In genomic region chrX:152946681-152947080, GRCh38 we compare ENCODE assay signal across 37 cellular contexts. TPM values are rescaled to one million over a fixed set of nuclear protein-coding genes. Genes with fewer than 3 reads are reported as not detected.
"Had no signal": no experiment of that assay in that cellular context is flagged by ENCODE, and none has a peak within 500 bp of the region (broad histone marks: within the 10 kb centered on the region; RNA-seq: fewer than 3 reads in every experiment).

No MANE protein-coding gene starts in this region.

- ATAC-seq: activated CD8-positive, alpha-beta memory T cell treated with anti-CD3 and anti-CD28 coated beads, Interleukin-2, amount 10 ng/mL, durations not matched to agents 7 days and 5 days; activated CD8-positive, alpha-beta T cell treated with anti-CD3 and anti-CD28 coated beads for 36 hours; activated naive CD4-positive, alpha-beta T cell treated with anti-CD3 and anti-CD28 coated beads, Interleukin-2, amount 50 U/mL, for 72 hours; activated T-cell treated with anti-CD3 and anti-CD28 coated beads, Interleukin-2, amount 50 U/mL, for 4 hours; activated T-cell treated with anti-CD3 and anti-CD28 coated beads, Interleukin-2, amount 50 U/mL, for 72 hours; activated T-helper 17 cell treated with anti-CD3 and anti-CD28 coated beads, Interleukin-2, amount 50 U/mL, for 72 hours; body of pancreas had no signal

- H3K4me1 ChIP-seq: adrenal gland, breast epithelium had no signal

- H3K36me3 Mint-ChIP-seq: activated CD4-positive, alpha-beta memory T cell treated with anti-CD3 and anti-CD28 coated beads for 36 hours; activated CD8-positive, alpha-beta memory T cell treated with anti-CD3 and anti-CD28 coated beads, Interleukin-2, amount 10 ng/mL, durations not matched to agents 7 days and 5 days; activated naive CD4-positive, alpha-beta T cell treated with anti-CD3 and anti-CD28 coated beads, Interleukin-2, amount 50 U/mL, for 72 hours; activated naive CD8-positive, alpha-beta T cell treated with anti-CD3 and anti-CD28 coated beads for 36 hours had no signal

- H3K4me3 Mint-ChIP-seq: activated B cell treated with CpG ODN at 0.5 μM for 24 hours; activated CD4-positive, alpha-beta memory T cell treated with anti-CD3 and anti-CD28 coated beads for 36 hours; activated CD4-positive, alpha-beta T cell treated with anti-CD3 and anti-CD28 coated beads, Interleukin-2, amount 10 ng/mL, durations not matched to agents 24 days and 14 days; activated CD8-positive, alpha-beta memory T cell treated with anti-CD3 and anti-CD28 coated beads, Interleukin-2, amount 10 ng/mL, durations not matched to agents 7 days and 5 days; activated CD8-positive, alpha-beta T cell treated with anti-CD3 and anti-CD28 coated beads for 36 hours; activated naive CD4-positive, alpha-beta T cell treated with anti-CD3 and anti-CD28 coated beads for 36 hours; activated naive CD8-positive, alpha-beta T cell treated with anti-CD3 and anti-CD28 coated beads for 36 hours; activated T-cell treated with anti-CD3 and anti-CD28 coated beads, Interleukin-2, amount 50 U/mL, for 4 hours; activated T-cell treated with anti-CD3 and anti-CD28 coated beads, Interleukin-2, amount 50 U/mL, for 72 hours; activated T-helper 1 cell treated with anti-CD3 and anti-CD28 coated beads, Interleukin-12 subunit alpha, Interleukin-12 subunit beta, Interleukin-2, Interleukin-4 antibody, amounts not matched to agents 30 ng/mL and 10 ng/mL and 1 ng/mL, durations not matched to agents 14 hours and 24 hours and 36 hours; activated T-helper 17 cell treated with anti-CD3 and anti-CD28 coated beads, Interleukin-2, amount 50 U/mL, for 72 hours; T-helper 1 cell treated with Interleukin-12 subunit alpha and Interleukin-12 subunit beta and Interleukin-4 antibody, amounts not matched to agents 30 μg/mL and 1 μg/mL, for 36 hours; T-helper 2 cell treated with Interferon-gamma antibody and Interleukin-4, amounts not matched to agents 5 μg/mL and 100 μg/mL, for 36 hours had no signal

- DNase-seq: activated B cell treated with CpG ODN at 0.5 μM for 24 hours; activated CD4-positive, alpha-beta memory T cell treated with anti-CD3 and anti-CD28 coated beads for 36 hours; activated CD4-positive, alpha-beta T cell treated with anti-CD3 and anti-CD28 coated beads for 4 hours; activated CD4-positive, alpha-beta T cell treated with anti-CD3 and anti-CD28 coated beads, Interleukin-2, amount 10 ng/mL, durations not matched to agents 24 days and 14 days; activated CD4-positive, alpha-beta T cell treated with anti-CD3 and anti-CD28 coated beads, Interleukin-2, amount 50 U/mL, for 1 hour; activated CD4-positive, alpha-beta T cell treated with anti-CD3 and anti-CD28 coated beads, Interleukin-2, amount 50 U/mL, for 4 hours; activated CD4-positive, CD25-positive, alpha-beta regulatory T cell treated with anti-CD3 and anti-CD28 coated beads, Interleukin-2, amount 50 U/mL, for 72 hours; activated CD8-positive, alpha-beta memory T cell treated with anti-CD3 and anti-CD28 coated beads, Interleukin-2, amount 10 ng/mL, durations not matched to agents 7 days and 5 days; activated CD8-positive, alpha-beta T cell treated with anti-CD3 and anti-CD28 coated beads for 36 hours; activated effector memory CD4-positive, alpha-beta T cell treated with anti-CD3 and anti-CD28 coated beads, Interleukin-2, amount 50 U/mL, for 16 hours; activated gamma-delta T cell treated with Interleukin-2 at 50 U/mL for 16 hours; activated naive CD4-positive, alpha-beta T cell; activated naive CD4-positive, alpha-beta T cell treated with anti-CD3 and anti-CD28 coated beads for 36 hours; activated naive CD4-positive, alpha-beta T cell treated with anti-CD3 and anti-CD28 coated beads, Interleukin-2, amount 50 U/mL, for 16 hours; activated naive CD8-positive, alpha-beta T cell treated with anti-CD3 and anti-CD28 coated beads for 36 hours; activated T-cell treated with anti-CD3 and anti-CD28 coated beads for 4 hours; activated T-cell treated with anti-CD3 and anti-CD28 coated beads, Interleukin-2, amount 50 U/mL, for 1 hour; activated T-cell treated with anti-CD3 and anti-CD28 coated beads, Interleukin-2, amount 50 U/mL, for 4 hours; activated T-cell treated with anti-CD3 and anti-CD28 coated beads, Interleukin-2, amount 50 U/mL, for 72 hours; amniotic stem cell; body of pancreas; brain microvascular endothelial cell; central memory CD4-positive, alpha-beta T cell; T-helper 1 cell; T-helper 2 cell; T-helper 9 cell had no signal

- H3K27ac ChIP-seq: adrenal gland, body of pancreas, brain microvascular endothelial cell, breast epithelium, VCaP had no signal

- H3K4me1 Mint-ChIP-seq: activated T-helper 17 cell treated with anti-CD3 and anti-CD28 coated beads, Interleukin-2, amount 50 U/mL, for 72 hours had no signal

- H3K27me3 Mint-ChIP-seq: activated B cell treated with CpG ODN at 0.5 μM for 24 hours; activated CD4-positive, alpha-beta memory T cell treated with anti-CD3 and anti-CD28 coated beads for 36 hours; activated CD4-positive, alpha-beta T cell treated with anti-CD3 and anti-CD28 coated beads, Interleukin-2, amount 10 ng/mL, durations not matched to agents 24 days and 14 days; activated CD8-positive, alpha-beta memory T cell treated with anti-CD3 and anti-CD28 coated beads, Interleukin-2, amount 10 ng/mL, durations not matched to agents 7 days and 5 days; activated CD8-positive, alpha-beta T cell treated with anti-CD3 and anti-CD28 coated beads for 36 hours; activated naive CD8-positive, alpha-beta T cell treated with anti-CD3 and anti-CD28 coated beads for 36 hours; activated T-helper 17 cell treated with anti-CD3 and anti-CD28 coated beads, Interleukin-2, amount 50 U/mL, for 72 hours had no signal

- H3K4me3 ChIP-seq: adrenal gland, body of pancreas, breast epithelium had no signal

- H3K9me3 Mint-ChIP-seq: activated B cell treated with CpG ODN at 0.5 μM for 24 hours; activated CD4-positive, alpha-beta memory T cell treated with anti-CD3 and anti-CD28 coated beads for 36 hours; activated CD4-positive, alpha-beta T cell treated with anti-CD3 and anti-CD28 coated beads, Interleukin-2, amount 10 ng/mL, durations not matched to agents 24 days and 14 days; activated CD8-positive, alpha-beta T cell treated with anti-CD3 and anti-CD28 coated beads for 36 hours; activated naive CD4-positive, alpha-beta T cell treated with anti-CD3 and anti-CD28 coated beads for 36 hours; activated naive CD4-positive, alpha-beta T cell treated with anti-CD3 and anti-CD28 coated beads, Interleukin-2, amount 50 U/mL, for 72 hours; activated naive CD8-positive, alpha-beta T cell treated with anti-CD3 and anti-CD28 coated beads for 36 hours; activated T-cell treated with anti-CD3 and anti-CD28 coated beads, Interleukin-2, amount 50 U/mL, for 4 hours; activated T-cell treated with anti-CD3 and anti-CD28 coated beads, Interleukin-2, amount 50 U/mL, for 72 hours; activated T-helper 1 cell treated with anti-CD3 and anti-CD28 coated beads, Interleukin-12 subunit alpha, Interleukin-12 subunit beta, Interleukin-2, Interleukin-4 antibody, amounts not matched to agents 30 ng/mL and 10 ng/mL and 1 ng/mL, durations not matched to agents 14 hours and 24 hours and 36 hours; activated T-helper 17 cell treated with anti-CD3 and anti-CD28 coated beads, Interleukin-2, amount 50 U/mL, for 72 hours; T-helper 1 cell treated with Interleukin-12 subunit alpha and Interleukin-12 subunit beta and Interleukin-4 antibody, amounts not matched to agents 30 μg/mL and 1 μg/mL, for 36 hours; T-helper 2 cell treated with Interferon-gamma antibody and Interleukin-4, amounts not matched to agents 5 μg/mL and 100 μg/mL, for 36 hours had no signal

- H3K27me3 ChIP-seq: adrenal gland, body of pancreas, brain microvascular endothelial cell had no signal

- H3K36me3 ChIP-seq: adrenal gland, brain microvascular endothelial cell, breast epithelium had no signal

- H3K9me3 ChIP-seq: adrenal gland, body of pancreas, breast epithelium had no signal

- H3K27ac Mint-ChIP-seq: activated B cell treated with CpG ODN at 0.5 μM for 24 hours; activated CD4-positive, alpha-beta memory T cell treated with anti-CD3 and anti-CD28 coated beads for 36 hours; activated CD4-positive, alpha-beta T cell treated with anti-CD3 and anti-CD28 coated beads, Interleukin-2, amount 10 ng/mL, durations not matched to agents 24 days and 14 days; activated CD8-positive, alpha-beta memory T cell treated with anti-CD3 and anti-CD28 coated beads, Interleukin-2, amount 10 ng/mL, durations not matched to agents 7 days and 5 days; activated CD8-positive, alpha-beta T cell treated with anti-CD3 and anti-CD28 coated beads for 36 hours; activated naive CD4-positive, alpha-beta T cell treated with anti-CD3 and anti-CD28 coated beads for 36 hours; activated naive CD8-positive, alpha-beta T cell treated with anti-CD3 and anti-CD28 coated beads for 36 hours; activated T-cell treated with anti-CD3 and anti-CD28 coated beads, Interleukin-2, amount 50 U/mL, for 72 hours; activated T-helper 1 cell treated with anti-CD3 and anti-CD28 coated beads, Interleukin-12 subunit alpha, Interleukin-12 subunit beta, Interleukin-2, Interleukin-4 antibody, amounts not matched to agents 30 ng/mL and 10 ng/mL and 1 ng/mL, durations not matched to agents 14 hours and 24 hours and 36 hours; activated T-helper 17 cell treated with anti-CD3 and anti-CD28 coated beads, Interleukin-2, amount 50 U/mL, for 72 hours; T-helper 1 cell treated with Interleukin-12 subunit alpha and Interleukin-12 subunit beta and Interleukin-4 antibody, amounts not matched to agents 30 μg/mL and 1 μg/mL, for 36 hours; T-helper 2 cell treated with Interferon-gamma antibody and Interleukin-4, amounts not matched to agents 5 μg/mL and 100 μg/mL, for 36 hours had no signal

RNA-seq across cellular contexts. Expression of gene PNMA5, which starts 47.2 kb away (rescaled TPM):
- total RNA-seq: activated B cell treated with CpG ODN at 0.5 μM for 24 hours; activated CD4-positive, alpha-beta T cell treated with anti-CD3 and anti-CD28 coated beads, Interleukin-2, amount 10 ng/mL, durations not matched to agents 24 days and 14 days; activated CD8-positive, alpha-beta T cell treated with anti-CD3 and anti-CD28 coated beads for 36 hours; activated naive CD4-positive, alpha-beta T cell treated with anti-CD3 and anti-CD28 coated beads for 36 hours; activated naive CD4-positive, alpha-beta T cell treated with anti-CD3 and anti-CD28 coated beads, Interleukin-2, amount 50 U/mL, for 72 hours; activated naive CD8-positive, alpha-beta T cell treated with anti-CD3 and anti-CD28 coated beads for 36 hours; activated T-cell treated with anti-CD3 and anti-CD28 coated beads, Interleukin-2, amount 50 U/mL, for 4 hours; activated T-helper 1 cell treated with anti-CD3 and anti-CD28 coated beads, Interleukin-12 subunit alpha, Interleukin-12 subunit beta, Interleukin-2, Interleukin-4 antibody, amounts not matched to agents 30 ng/mL and 10 ng/mL and 1 ng/mL, durations not matched to agents 14 hours and 24 hours and 36 hours; adrenal gland; aorta; astrocyte; body of pancreas; breast epithelium; cardiac septum had no signal
- polyA plus RNA-seq: aorta had no signal
